In the genomic region with DNA sequence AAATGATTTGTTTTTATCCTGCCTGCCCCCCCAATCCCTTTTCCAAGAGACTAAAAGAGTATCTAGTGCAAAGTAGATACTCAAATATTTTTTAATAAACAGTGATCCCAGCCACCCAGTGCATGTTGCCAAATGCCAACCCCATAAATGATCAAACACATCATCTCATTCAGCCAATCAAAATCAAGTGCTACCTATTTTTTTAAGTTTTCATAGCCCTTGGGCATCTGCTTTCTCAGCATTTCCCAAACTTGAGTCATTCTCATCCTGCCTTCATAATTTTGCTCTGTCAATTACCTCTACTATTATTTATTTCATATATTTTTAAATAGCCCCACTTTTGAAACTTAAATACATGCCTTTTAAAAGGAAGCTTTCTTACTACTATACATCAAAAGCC, we compare ENCODE assay signal across 19 cellular contexts. TPM values are rescaled to one million over a fixed set of nuclear protein-coding genes. Genes with fewer than 3 reads are reported as not detected.
"Had no signal": no experiment of that assay in that cellular context is flagged by ENCODE, and none has a peak within 500 bp of the region (broad histone marks: within the 10 kb centered on the region; RNA-seq: fewer than 3 reads in every experiment).

No MANE protein-coding gene starts in this region.

RNA-seq across cellular contexts. Expression of gene FOXD4L6, which starts 37.6 kb away (rescaled TPM):
- total RNA-seq: kidney; kidney epithelial cell; left colon; left lobe of liver; left ventricle myocardium inferior; left ventricle myocardium superior; lower leg skin; lower lobe of right lung; lung microvascular endothelial cell; mesenteric fat pad; mesothelial cell of epicardium; mononuclear cell; mucosa of descending colon; mucosa of gallbladder; naive thymus-derived CD4-positive, alpha-beta T cell had no signal
- polyA plus RNA-seq: immature natural killer cell; keratinocyte; liver; mammary epithelial cell; naive thymus-derived CD4-positive, alpha-beta T cell had no signal
